8 cellular contexts compared by ENCODE assay signal in genomic region chr10:100912013-100912608, GRCh38. TPM values are rescaled to one million over a fixed set of nuclear protein-coding genes. Genes with fewer than 3 reads are reported as not detected.
A peak's percentile ranks its signal among the peaks of the same experiment; 100 is the strongest.
DNase-seq lines count a peak whose midpoint lies in the region; ATAC-seq and TF ChIP-seq lines count a peak whose summit lies in the region.

No MANE protein-coding gene starts in this region.

- H3K27ac ChIP-seq in heart left ventricle (peak overlapping the region; percentile 71 to 99 (median 96)), iPS DF 6.9 (ENCODE audit: low read length) (no peak overlapping the region)

- H3K36me3 ChIP-seq in heart left ventricle (peaks cover 0 to 23% (median 13%) of the 10 kb centered on the region in 9 donors), iPS DF 6.9 (ENCODE audit: control insufficient read depth, insufficient read depth, low read length) (peaks cover 5% of the 10 kb centered on the region; the same call in 1 of the 2 replicates)

- H3K9me3 ChIP-seq in heart left ventricle (no peaks in the 10 kb centered on the region), iPS DF 6.9 (ENCODE audit: control insufficient read depth, insufficient read depth, low read length) (no peaks in the 10 kb centered on the region)

- TF ChIP-seq CTCF in heart left ventricle (IDR thresholded peaks at IDR 0.05): no peak

- no peaks in the 10 kb centered on the region for H3K27me3 ChIP-seq in heart left ventricle
- no peaks in the 10 kb centered on the region for H3K27me3 ChIP-seq in iPS DF 6.9 (ENCODE audit: control insufficient read depth, insufficient read depth, low read length)

- no peaks in the 10 kb centered on the region for H3K27me3 Mint-ChIP-seq in activated CD4-positive, alpha-beta memory T cell treated with anti-CD3 and anti-CD28 coated beads, Interleukin-2, amount 10 ng/mL, durations not matched to agents 7 days and 5 days
- no peaks in the 10 kb centered on the region for H3K27me3 Mint-ChIP-seq in stimulated activated naive CD8-positive, alpha-beta T cell treated with anti-CD3 and anti-CD28 coated beads, Interleukin-15, amount 100 ng/mL, for 72 hours

- H3K9me3 Mint-ChIP-seq in activated CD4-positive, alpha-beta memory T cell treated with anti-CD3 and anti-CD28 coated beads, Interleukin-2, amount 10 ng/mL, durations not matched to agents 7 days and 5 days: no peaks in the 10 kb centered on the region
- H3K9me3 Mint-ChIP-seq in stimulated activated naive CD8-positive, alpha-beta T cell treated with anti-CD3 and anti-CD28 coated beads, Interleukin-15, amount 100 ng/mL, for 72 hours: no peaks in the 10 kb centered on the region

- H3K4me1 ChIP-seq in heart left ventricle (peaks cover 0 to 47% (median 36%) of the 10 kb centered on the region in 12 donors), iPS DF 6.9 (ENCODE audit: control insufficient read depth, insufficient read depth, low read length) (peaks cover 1% of the 10 kb centered on the region; the same call in 1 of the 2 replicates)

- peak in 1 of 4 donors; percentile 11 for ATAC-seq in heart left ventricle
- ATAC-seq in Right ventricle myocardium superior (ENCODE audit: poor library complexity): no peak
- ATAC-seq in stimulated activated naive CD8-positive, alpha-beta T cell treated with anti-CD3 and anti-CD28 coated beads, Interleukin-15, amount 100 ng/mL, for 72 hours: peak; percentile 60
- ATAC-seq in GM21786 (IDR thresholded peaks at IDR 0.05; ENCODE audit: unreplicated experiment): no peak
- ATAC-seq in GM21723 (IDR thresholded peaks at IDR 0.05; ENCODE audit: unreplicated experiment): no peak

- DNase-seq in heart left ventricle: peak in 1 of 5 donors; percentile 15
- DNase-seq in Right ventricle myocardium superior: no peak
- DNase-seq in activated CD4-positive, alpha-beta memory T cell treated with anti-CD3 and anti-CD28 coated beads, Interleukin-2, amount 10 ng/mL, durations not matched to agents 7 days and 5 days: no peak
- no peak for DNase-seq in iPS DF 6.9 (ENCODE audit: low read depth, low spot score)
- DNase-seq in stimulated activated naive CD8-positive, alpha-beta T cell treated with anti-CD3 and anti-CD28 coated beads, Interleukin-15, amount 100 ng/mL, for 72 hours: no peak
- no peak for DNase-seq in NCI-H2171 treated with DMSO at 0.1 percent for 48 hours (lab: John Stamatoyannopoulos, UW)

- peak overlapping the region; percentile 97 for H3K4me3 Mint-ChIP-seq in activated CD4-positive, alpha-beta memory T cell treated with anti-CD3 and anti-CD28 coated beads, Interleukin-2, amount 10 ng/mL, durations not matched to agents 7 days and 5 days
- peak overlapping the region; percentile 98 to 99 for H3K4me3 Mint-ChIP-seq in stimulated activated naive CD8-positive, alpha-beta T cell treated with anti-CD3 and anti-CD28 coated beads, Interleukin-15, amount 100 ng/mL, for 72 hours

- POLR2A ChIA-PET in activated CD4-positive, alpha-beta memory T cell treated with anti-CD3 and anti-CD28 coated beads, Interleukin-2, amount 10 ng/mL, durations not matched to agents 7 days and 5 days (lab: Charles Lee): interaction anchor here (0.7 to 2.5 kb wide), 5 partner anchors 10 to 376 kb away, joined by 3 to 11 read pairs (median 3); partner anchors contain the start of gene HIF1AN

- CTCF ChIA-PET in activated CD4-positive, alpha-beta memory T cell treated with anti-CD3 and anti-CD28 coated beads, Interleukin-2, amount 10 ng/mL, durations not matched to agents 7 days and 5 days (lab: Charles Lee): interaction anchor here (1.0 to 2.5 kb wide), 6 partner anchors 22 to 350 kb away, joined by 3 to 7 read pairs (median 4); partner anchors contain the start of gene LZTS2

- peak overlapping the region; percentile 94 for H3K27ac Mint-ChIP-seq in activated CD4-positive, alpha-beta memory T cell treated with anti-CD3 and anti-CD28 coated beads, Interleukin-2, amount 10 ng/mL, durations not matched to agents 7 days and 5 days
- peak overlapping the region in 1 of 2 donors; percentile 79 for H3K27ac Mint-ChIP-seq in stimulated activated naive CD8-positive, alpha-beta T cell treated with anti-CD3 and anti-CD28 coated beads, Interleukin-15, amount 100 ng/mL, for 72 hours

- H3K36me3 Mint-ChIP-seq in activated CD4-positive, alpha-beta memory T cell treated with anti-CD3 and anti-CD28 coated beads, Interleukin-2, amount 10 ng/mL, durations not matched to agents 7 days and 5 days (ENCODE audit: low read depth): peaks cover 22% of the 10 kb centered on the region

- TF ChIP-seq POLR2A in heart left ventricle (IDR thresholded peaks at IDR 0.05): no peak

- H3K4me1 Mint-ChIP-seq in activated CD4-positive, alpha-beta memory T cell treated with anti-CD3 and anti-CD28 coated beads, Interleukin-2, amount 10 ng/mL, durations not matched to agents 7 days and 5 days: peaks cover 56% of the 10 kb centered on the region
- peaks cover 41% of the 10 kb centered on the region for H3K4me1 Mint-ChIP-seq in stimulated activated naive CD8-positive, alpha-beta T cell treated with anti-CD3 and anti-CD28 coated beads, Interleukin-15, amount 100 ng/mL, for 72 hours

- intact Hi-C loops in heart left ventricle (cut with DNase I) (no loop called here), Right ventricle myocardium superior (cut with DNase I) (no loop called here)

- 6 to 11% (median 7%) methylated on average over 12 of the region's 12 CpGs for WGBS in heart left ventricle, 4 donors
- WGBS in iPS DF 6.9 (ENCODE audit: insufficient coverage, insufficient read length): no CpG with 5 or more reads among the region's 12 CpGs

- peak overlapping the region in 11 of 12 donors; percentile 77 to 99 (median 87) for H3K4me3 ChIP-seq in heart left ventricle
- peak overlapping the region; percentile 41; the same call in 1 of the 2 replicates for H3K4me3 ChIP-seq in iPS DF 6.9 (ENCODE audit: low read length)

RNA-seq across cellular contexts. Expression of gene SLF2, which starts 0.7 kb away (rescaled TPM):
- 10 to 100 TPM in 8 of 9 donors, 1 to 10 TPM in 1; 9.2 to 26.9 (median 17.9) TPM for total RNA-seq in heart left ventricle
- 10 to 100 TPM in 1 of 2 donors, 1 to 10 TPM in 1; 7.5 to 11.0 TPM for polyA plus RNA-seq in heart left ventricle
- total RNA-seq in Right ventricle myocardium superior: 15.0 TPM
- total RNA-seq in activated CD4-positive, alpha-beta memory T cell treated with anti-CD3 and anti-CD28 coated beads, Interleukin-2, amount 10 ng/mL, durations not matched to agents 7 days and 5 days: 10 to 100 TPM; 34.9 to 37.2 TPM

RNA-seq across cellular contexts. Expression of gene SEMA4G, which starts 57.2 kb away (rescaled TPM):
- total RNA-seq in heart left ventricle (1 to 10 TPM in 5 of 9 donors, under 1 TPM in 4; 0.53 to 1.8 (median 1.1) TPM), Right ventricle myocardium superior (0.86 TPM)
- under 1 TPM; 0.22 to 0.88 TPM for polyA plus RNA-seq in heart left ventricle
- under 1 TPM; 0.68 to 0.98 TPM for total RNA-seq in activated CD4-positive, alpha-beta memory T cell treated with anti-CD3 and anti-CD28 coated beads, Interleukin-2, amount 10 ng/mL, durations not matched to agents 7 days and 5 days
